Comparison of ENCODE assay signal across 9 cellular contexts in genomic region chr9:76720245-76720644, GRCh38. TPM values are rescaled to one million over a fixed set of nuclear protein-coding genes. Genes with fewer than 3 reads are reported as not detected.
"Had no signal": no experiment of that assay in that cellular context is flagged by ENCODE, and none has a peak within 500 bp of the region (broad histone marks: within the 10 kb centered on the region; RNA-seq: fewer than 3 reads in every experiment).

No MANE protein-coding gene starts in this region.

- H3K4me3 Mint-ChIP-seq: H9, HFFc6 had no signal

- DNase-seq: GM23248, GOT3, H9, HFFc6, IMR-90 had no signal

- H3K9me3 Mint-ChIP-seq: H9, HFFc6 had no signal

- ATAC-seq: HCT116, K562 had no signal

- H3K27ac Mint-ChIP-seq: H9, HFFc6 had no signal

RNA-seq across cellular contexts. Expression of gene PCA3, which starts 44.0 kb away (rescaled TPM):
- total RNA-seq: GM23248, H4, H9, HFFc6, HT-29, IMR-90, K562 had no signal
